1 cellular context compared by ENCODE assay signal in the genomic region with DNA sequence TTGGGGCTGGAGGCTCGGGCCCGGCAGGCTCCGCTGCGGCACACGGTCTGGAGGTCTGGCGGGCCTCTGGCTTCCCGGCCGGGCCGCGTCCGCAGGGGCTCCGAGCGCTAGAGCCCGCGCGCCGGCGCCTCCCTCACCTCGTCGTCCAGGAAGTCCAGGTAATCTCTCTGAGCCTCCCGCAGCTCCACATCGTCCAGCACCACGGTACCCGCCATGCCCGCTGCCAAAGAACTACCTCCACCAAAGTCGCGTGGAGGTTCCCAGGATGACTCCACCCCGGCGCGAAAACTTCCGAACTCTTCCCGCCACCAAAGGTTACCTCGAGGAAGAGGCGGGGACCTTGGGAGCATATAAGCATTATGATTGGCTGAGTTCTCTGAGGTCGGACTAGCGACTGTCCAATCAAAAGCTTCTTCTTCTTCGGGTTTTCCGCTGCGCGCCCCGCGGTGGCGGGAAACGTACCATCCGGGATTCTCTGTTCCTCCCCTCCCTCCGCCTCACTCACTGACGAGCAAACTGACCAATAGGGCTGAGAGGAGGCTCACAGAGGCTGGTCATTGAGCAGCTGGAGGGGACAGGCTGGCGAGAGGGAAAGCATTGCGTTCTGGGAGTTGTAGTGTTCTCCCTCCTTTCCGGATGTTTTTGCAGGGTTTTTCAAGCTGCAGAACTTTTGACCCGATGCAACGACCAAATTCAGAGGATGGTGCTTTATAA.
A peak's percentile ranks its signal among the peaks of the same experiment; 100 is the strongest.
TF ChIP-seq lines count a peak whose summit lies in the region.

Gene MCM3 (minus strand): TSS at position 283 of the 714 bp plus-strand sequence. CDS start 68 bp downstream, at position 215.

TF ChIP-seq in K562, 482 proteins besides CTCF, POLR2A, EP300 and RAD21 (continued from another document and continues in another):
- TF ChIP-seq ATF4 (CRISPR knock-in tag; IDR thresholded peaks at IDR 0.05) (no peak), GMEB1 (CRISPR knock-in tag; IDR thresholded peaks at IDR 0.05) (peak; percentile 62; the same call in 1 of the 2 replicates), CHCHD3 (CRISPR knock-in tag; IDR thresholded peaks at IDR 0.05) (no peak), CCNT2 (IDR thresholded peaks at IDR 0.05; ENCODE audit: borderline replicate concordance, extremely low read depth, insufficient read length, low read depth, low read length) (peak; percentile 21), CBFA2T3 (IDR thresholded peaks at IDR 0.05) (no peak), ZEB2 (IDR thresholded peaks at IDR 0.05) (peak; percentile 48; the same call in 1 of the 2 replicates), ZNF830 (CRISPR knock-in tag; IDR thresholded peaks at IDR 0.05) (no peak), ZNF780A (CRISPR knock-in tag; IDR thresholded peaks at IDR 0.05) (no peak), U2AF1 (optimal IDR thresholded peaks at IDR 0.05; ENCODE audit: low read depth, low read length) (no peak), PHF8 (IDR thresholded peaks at IDR 0.05; ENCODE audit: borderline replicate concordance, low read length) (peak; percentile 88; the same call in 1 of the 2 replicates), CXXC5 (CRISPR knock-in tag; IDR thresholded peaks at IDR 0.05) (peak; percentile 97), RBM39 (optimal IDR thresholded peaks at IDR 0.05; ENCODE audit: low read depth, low read length) (no peak), NCOA2 (IDR thresholded peaks at IDR 0.05; ENCODE audit: partially characterized antibody in 2 of 2) (no peak), FOS (IDR thresholded peaks at IDR 0.05; ENCODE audit: extremely low read depth, insufficient read length) (peak; percentile 91), TRIM28 (IDR thresholded peaks at IDR 0.05) (no peak), ZSCAN29 (IDR thresholded peaks at IDR 0.05) (0 out of 2 replicates have a peak, but pooled peaks have one; percentile 22), FOXM1 (IDR thresholded peaks at IDR 0.05; ENCODE audit: low read depth) (peak; percentile 21; the same call in 1 of the 2 replicates), FOXM1 (CRISPR knock-in tag; IDR thresholded peaks at IDR 0.05; ENCODE audit: low read depth) (0 out of 2 replicates have a peak, but pooled peaks have one; percentile 29), FIP1L1 (IDR thresholded peaks at IDR 0.05; ENCODE audit: low read depth, low read length, poor library complexity, severe bottlenecking) (peak; percentile 43), PML (IDR thresholded peaks at IDR 0.05; ENCODE audit: low read length) (peak; percentile 59; the same call in 1 of the 2 replicates), ZNF280B (CRISPR knock-in tag; IDR thresholded peaks at IDR 0.05) (no peak), NCOA6 (IDR thresholded peaks at IDR 0.05) (no peak), MCM3 (IDR thresholded peaks at IDR 0.05) (no peak), ZNF3 (CRISPR knock-in tag; IDR thresholded peaks at IDR 0.05) (no peak), HCFC1 (IDR thresholded peaks at IDR 0.05; ENCODE audit: low read depth, low read length) (peak; percentile 92), MXI1 (IDR thresholded peaks at IDR 0.05; ENCODE audit: low read depth, low read length) (peak; percentile 92), CBX3 (IDR thresholded peaks at IDR 0.05; ENCODE audit: borderline replicate concordance in 1 of 2, low read length in 2 of 2) (peak in 1 of 2 experiments; percentile 75; a peak in 2 of 3 replicates), CHD2 (IDR thresholded peaks at IDR 0.05; ENCODE audit: low read depth, low read length) (peak; percentile 73; the same call in 1 of the 2 replicates), ZNF668 (CRISPR knock-in tag; IDR thresholded peaks at IDR 0.05) (no peak), SIN3B (IDR thresholded peaks at IDR 0.05; ENCODE audit: low read depth) (no peak), ZNF217 (CRISPR knock-in tag; IDR thresholded peaks at IDR 0.05) (no peak), ZNF583 (CRISPR knock-in tag; IDR thresholded peaks at IDR 0.05) (no peak), SRSF7 (optimal IDR thresholded peaks at IDR 0.05; ENCODE audit: low read depth, low read length) (no peak), MAFG (tag; conservative IDR thresholded peaks at IDR 0.05) (no peak)
- TF ChIP-seq, protein P1, sequence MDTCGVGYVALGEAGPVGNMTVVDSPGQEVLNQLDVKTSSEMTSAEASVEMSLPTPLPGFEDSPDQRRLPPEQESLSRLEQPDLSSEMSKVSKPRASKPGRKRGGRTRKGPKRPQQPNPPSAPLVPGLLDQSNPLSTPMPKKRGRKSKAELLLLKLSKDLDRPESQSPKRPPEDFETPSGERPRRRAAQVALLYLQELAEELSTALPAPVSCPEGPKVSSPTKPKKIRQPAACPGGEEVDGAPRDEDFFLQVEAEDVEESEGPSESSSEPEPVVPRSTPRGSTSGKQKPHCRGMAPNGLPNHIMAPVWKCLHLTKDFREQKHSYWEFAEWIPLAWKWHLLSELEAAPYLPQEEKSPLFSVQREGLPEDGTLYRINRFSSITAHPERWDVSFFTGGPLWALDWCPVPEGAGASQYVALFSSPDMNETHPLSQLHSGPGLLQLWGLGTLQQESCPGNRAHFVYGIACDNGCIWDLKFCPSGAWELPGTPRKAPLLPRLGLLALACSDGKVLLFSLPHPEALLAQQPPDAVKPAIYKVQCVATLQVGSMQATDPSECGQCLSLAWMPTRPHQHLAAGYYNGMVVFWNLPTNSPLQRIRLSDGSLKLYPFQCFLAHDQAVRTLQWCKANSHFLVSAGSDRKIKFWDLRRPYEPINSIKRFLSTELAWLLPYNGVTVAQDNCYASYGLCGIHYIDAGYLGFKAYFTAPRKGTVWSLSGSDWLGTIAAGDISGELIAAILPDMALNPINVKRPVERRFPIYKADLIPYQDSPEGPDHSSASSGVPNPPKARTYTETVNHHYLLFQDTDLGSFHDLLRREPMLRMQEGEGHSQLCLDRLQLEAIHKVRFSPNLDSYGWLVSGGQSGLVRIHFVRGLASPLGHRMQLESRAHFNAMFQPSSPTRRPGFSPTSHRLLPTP (IDR thresholded peaks at IDR 0.05; ENCODE audit: borderline replicate concordance, extremely low read depth, insufficient read length) = no peak
- TF ChIP-seq, protein P2, sequence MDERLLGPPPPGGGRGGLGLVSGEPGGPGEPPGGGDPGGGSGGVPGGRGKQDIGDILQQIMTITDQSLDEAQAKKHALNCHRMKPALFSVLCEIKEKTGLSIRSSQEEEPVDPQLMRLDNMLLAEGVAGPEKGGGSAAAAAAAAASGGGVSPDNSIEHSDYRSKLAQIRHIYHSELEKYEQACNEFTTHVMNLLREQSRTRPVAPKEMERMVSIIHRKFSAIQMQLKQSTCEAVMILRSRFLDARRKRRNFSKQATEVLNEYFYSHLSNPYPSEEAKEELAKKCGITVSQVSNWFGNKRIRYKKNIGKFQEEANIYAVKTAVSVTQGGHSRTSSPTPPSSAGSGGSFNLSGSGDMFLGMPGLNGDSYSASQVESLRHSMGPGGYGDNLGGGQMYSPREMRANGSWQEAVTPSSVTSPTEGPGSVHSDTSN (CRISPR knock-in tag; IDR thresholded peaks at IDR 0.05; ENCODE audit: low read depth) = peak; percentile 46; the same call in 1 of the 2 replicates
- TF ChIP-seq, protein P2 (tag; conservative IDR thresholded peaks at IDR 0.05; ENCODE audit: low read depth) = peak; percentile 98
- TF ChIP-seq, protein P3, sequence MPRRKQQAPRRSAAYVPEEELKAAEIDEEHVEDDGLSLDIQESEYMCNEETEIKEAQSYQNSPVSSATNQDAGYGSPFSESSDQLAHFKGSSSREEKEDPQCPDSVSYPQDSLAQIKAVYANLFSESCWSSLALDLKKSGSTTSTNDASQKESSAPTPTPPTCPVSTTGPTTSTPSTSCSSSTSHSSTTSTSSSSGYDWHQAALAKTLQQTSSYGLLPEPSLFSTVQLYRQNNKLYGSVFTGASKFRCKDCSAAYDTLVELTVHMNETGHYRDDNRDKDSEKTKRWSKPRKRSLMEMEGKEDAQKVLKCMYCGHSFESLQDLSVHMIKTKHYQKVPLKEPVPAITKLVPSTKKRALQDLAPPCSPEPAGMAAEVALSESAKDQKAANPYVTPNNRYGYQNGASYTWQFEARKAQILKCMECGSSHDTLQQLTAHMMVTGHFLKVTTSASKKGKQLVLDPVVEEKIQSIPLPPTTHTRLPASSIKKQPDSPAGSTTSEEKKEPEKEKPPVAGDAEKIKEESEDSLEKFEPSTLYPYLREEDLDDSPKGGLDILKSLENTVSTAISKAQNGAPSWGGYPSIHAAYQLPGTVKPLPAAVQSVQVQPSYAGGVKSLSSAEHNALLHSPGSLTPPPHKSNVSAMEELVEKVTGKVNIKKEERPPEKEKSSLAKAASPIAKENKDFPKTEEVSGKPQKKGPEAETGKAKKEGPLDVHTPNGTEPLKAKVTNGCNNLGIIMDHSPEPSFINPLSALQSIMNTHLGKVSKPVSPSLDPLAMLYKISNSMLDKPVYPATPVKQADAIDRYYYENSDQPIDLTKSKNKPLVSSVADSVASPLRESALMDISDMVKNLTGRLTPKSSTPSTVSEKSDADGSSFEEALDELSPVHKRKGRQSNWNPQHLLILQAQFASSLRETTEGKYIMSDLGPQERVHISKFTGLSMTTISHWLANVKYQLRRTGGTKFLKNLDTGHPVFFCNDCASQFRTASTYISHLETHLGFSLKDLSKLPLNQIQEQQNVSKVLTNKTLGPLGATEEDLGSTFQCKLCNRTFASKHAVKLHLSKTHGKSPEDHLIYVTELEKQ (CRISPR knock-in tag; IDR thresholded peaks at IDR 0.05) = no peak
- TF ChIP-seq, protein P4, sequence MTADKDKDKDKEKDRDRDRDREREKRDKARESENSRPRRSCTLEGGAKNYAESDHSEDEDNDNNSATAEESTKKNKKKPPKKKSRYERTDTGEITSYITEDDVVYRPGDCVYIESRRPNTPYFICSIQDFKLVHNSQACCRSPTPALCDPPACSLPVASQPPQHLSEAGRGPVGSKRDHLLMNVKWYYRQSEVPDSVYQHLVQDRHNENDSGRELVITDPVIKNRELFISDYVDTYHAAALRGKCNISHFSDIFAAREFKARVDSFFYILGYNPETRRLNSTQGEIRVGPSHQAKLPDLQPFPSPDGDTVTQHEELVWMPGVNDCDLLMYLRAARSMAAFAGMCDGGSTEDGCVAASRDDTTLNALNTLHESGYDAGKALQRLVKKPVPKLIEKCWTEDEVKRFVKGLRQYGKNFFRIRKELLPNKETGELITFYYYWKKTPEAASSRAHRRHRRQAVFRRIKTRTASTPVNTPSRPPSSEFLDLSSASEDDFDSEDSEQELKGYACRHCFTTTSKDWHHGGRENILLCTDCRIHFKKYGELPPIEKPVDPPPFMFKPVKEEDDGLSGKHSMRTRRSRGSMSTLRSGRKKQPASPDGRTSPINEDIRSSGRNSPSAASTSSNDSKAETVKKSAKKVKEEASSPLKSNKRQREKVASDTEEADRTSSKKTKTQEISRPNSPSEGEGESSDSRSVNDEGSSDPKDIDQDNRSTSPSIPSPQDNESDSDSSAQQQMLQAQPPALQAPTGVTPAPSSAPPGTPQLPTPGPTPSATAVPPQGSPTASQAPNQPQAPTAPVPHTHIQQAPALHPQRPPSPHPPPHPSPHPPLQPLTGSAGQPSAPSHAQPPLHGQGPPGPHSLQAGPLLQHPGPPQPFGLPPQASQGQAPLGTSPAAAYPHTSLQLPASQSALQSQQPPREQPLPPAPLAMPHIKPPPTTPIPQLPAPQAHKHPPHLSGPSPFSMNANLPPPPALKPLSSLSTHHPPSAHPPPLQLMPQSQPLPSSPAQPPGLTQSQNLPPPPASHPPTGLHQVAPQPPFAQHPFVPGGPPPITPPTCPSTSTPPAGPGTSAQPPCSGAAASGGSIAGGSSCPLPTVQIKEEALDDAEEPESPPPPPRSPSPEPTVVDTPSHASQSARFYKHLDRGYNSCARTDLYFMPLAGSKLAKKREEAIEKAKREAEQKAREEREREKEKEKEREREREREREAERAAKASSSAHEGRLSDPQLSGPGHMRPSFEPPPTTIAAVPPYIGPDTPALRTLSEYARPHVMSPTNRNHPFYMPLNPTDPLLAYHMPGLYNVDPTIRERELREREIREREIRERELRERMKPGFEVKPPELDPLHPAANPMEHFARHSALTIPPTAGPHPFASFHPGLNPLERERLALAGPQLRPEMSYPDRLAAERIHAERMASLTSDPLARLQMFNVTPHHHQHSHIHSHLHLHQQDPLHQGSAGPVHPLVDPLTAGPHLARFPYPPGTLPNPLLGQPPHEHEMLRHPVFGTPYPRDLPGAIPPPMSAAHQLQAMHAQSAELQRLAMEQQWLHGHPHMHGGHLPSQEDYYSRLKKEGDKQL (CRISPR knock-in tag; IDR thresholded peaks at IDR 0.05; ENCODE audit: borderline replicate concordance) = no peak
